In genomic region chr2:191724015-191724414, GRCh38 we compare ENCODE assay signal across 17 cellular contexts. TPM values are rescaled to one million over a fixed set of nuclear protein-coding genes. Genes with fewer than 3 reads are reported as not detected.
DNase-seq lines count a peak whose midpoint lies in the region; ATAC-seq and TF ChIP-seq lines count a peak whose summit lies in the region.
"Had no signal": no experiment of that assay in that cellular context is flagged by ENCODE, and none has a peak within 500 bp of the region (broad histone marks: within the 10 kb centered on the region; RNA-seq: fewer than 3 reads in every experiment).

No MANE protein-coding gene starts in this region.

- H3K4me3 Mint-ChIP-seq in naive B cell = no peak overlapping the region
- no peak overlapping the region for H3K4me3 Mint-ChIP-seq in CD8-positive, alpha-beta T cell
- no peak overlapping the region for H3K4me3 Mint-ChIP-seq in activated T-cell treated with anti-CD3 and anti-CD28 coated beads, Interleukin-2, amount 50 U/mL, for 4 hours
- H3K4me3 Mint-ChIP-seq: immature natural killer cell; T-helper 1 cell treated with Interleukin-12 subunit alpha and Interleukin-12 subunit beta and Interleukin-4 antibody, amounts not matched to agents 30 μg/mL and 1 μg/mL, for 36 hours; type B pancreatic cell had no signal

- POLR2A ChIA-PET in CD8-positive, alpha-beta T cell (lab: Charles Lee) = interaction anchor here (1.9 kb wide), 1 partner anchor 14 kb away, joined by 5 read pairs; no protein-coding TSS in a partner anchor

- no peak overlapping the region for H3K27ac ChIP-seq in CD8-positive, alpha-beta T cell (ENCODE audit: low read depth, low read length)
- H3K27ac ChIP-seq in dorsolateral prefrontal cortex = no peak overlapping the region
- H3K27ac ChIP-seq: ascending aorta, pancreas had no signal

- no peaks in the 10 kb centered on the region for H3K27me3 ChIP-seq in CD8-positive, alpha-beta T cell (ENCODE audit: insufficient read depth, low read length)
- H3K27me3 ChIP-seq in dorsolateral prefrontal cortex = no peaks in the 10 kb centered on the region
- H3K27me3 ChIP-seq: ascending aorta, pancreas had no signal

- intact Hi-C loops in CD8-positive, alpha-beta T cell (cut with DNase I, micrococcal nuclease) = no loop called here
- intact Hi-C loops in dorsolateral prefrontal cortex (cut with DNase I) = no loop called here

- H3K4me1 Mint-ChIP-seq in naive B cell = no peaks in the 10 kb centered on the region
- no peaks in the 10 kb centered on the region for H3K4me1 Mint-ChIP-seq in CD8-positive, alpha-beta T cell (ENCODE audit: low read depth)
- H3K4me1 Mint-ChIP-seq in activated T-cell treated with anti-CD3 and anti-CD28 coated beads, Interleukin-2, amount 50 U/mL, for 4 hours (ENCODE audit: low read depth) = no peaks in the 10 kb centered on the region
- H3K4me1 Mint-ChIP-seq: immature natural killer cell had no signal

- H3K27me3 Mint-ChIP-seq in naive B cell = no peaks in the 10 kb centered on the region
- H3K27me3 Mint-ChIP-seq in CD8-positive, alpha-beta T cell (ENCODE audit: low read depth) = peaks cover 5% of the 10 kb centered on the region
- no peaks in the 10 kb centered on the region for H3K27me3 Mint-ChIP-seq in activated T-cell treated with anti-CD3 and anti-CD28 coated beads, Interleukin-2, amount 50 U/mL, for 4 hours (ENCODE audit: low read depth)
- H3K27me3 Mint-ChIP-seq: type B pancreatic cell had no signal

- no peak for TF ChIP-seq CTCF in CD8-positive, alpha-beta T cell (IDR thresholded peaks at IDR 0.05)
- no peak for TF ChIP-seq CTCF in dorsolateral prefrontal cortex (IDR thresholded peaks at IDR 0.05 in 54 of 56, conservative IDR thresholded peaks at IDR 0.05 in 2 of 56; ENCODE audit: low read depth in 1 of 56, partially characterized antibody in 56 of 56)

- H3K4me1 ChIP-seq in CD8-positive, alpha-beta T cell (ENCODE audit: insufficient read depth, low read length) = no peaks in the 10 kb centered on the region
- H3K4me1 ChIP-seq: ascending aorta, pancreas had no signal

- no peaks in the 10 kb centered on the region for H3K36me3 ChIP-seq in CD8-positive, alpha-beta T cell (ENCODE audit: insufficient read depth, low read length)
- H3K36me3 ChIP-seq: ascending aorta, pancreas had no signal

- DNase-seq in NCI-H1105 treated with DMSO at 0.1 percent for 48 hours (lab: John Stamatoyannopoulos, UW) = peak; percentile 2
- DNase-seq in NCI-H1105 (lab: John Stamatoyannopoulos, UW) = no peak
- peak; percentile 21 for DNase-seq in naive B cell
- DNase-seq in CD8-positive, alpha-beta T cell = no peak
- no peak for DNase-seq in dorsolateral prefrontal cortex
- DNase-seq in activated T-cell treated with anti-CD3 and anti-CD28 coated beads, Interleukin-2, amount 50 U/mL, for 4 hours = no peak
- DNase-seq: Calu3; immature natural killer cell; midbrain; pancreas; stimulated activated CD4-positive, alpha-beta T cell treated with anti-CD3 and anti-CD28 coated beads, Interleukin-12 subunit alpha, Interleukin-12 subunit beta, amount 100 ng/mL, for 4 hours had no signal

- no peak overlapping the region for H3K27ac Mint-ChIP-seq in naive B cell
- H3K27ac Mint-ChIP-seq in CD8-positive, alpha-beta T cell = no peak overlapping the region
- H3K27ac Mint-ChIP-seq: activated T-helper 2 cell treated with anti-CD3 and anti-CD28 coated beads, Interferon-gamma antibody, Interleukin-2, Interleukin-4, amounts not matched to agents 10 μg/mL and 5 μg/mL and 100 μg/mL, durations not matched to agents 14 hours and 24 hours and 36 hours; immature natural killer cell; T-helper 1 cell treated with Interleukin-12 subunit alpha and Interleukin-12 subunit beta and Interleukin-4 antibody, amounts not matched to agents 30 μg/mL and 1 μg/mL, for 36 hours; type B pancreatic cell had no signal

- H3K9me3 Mint-ChIP-seq in naive B cell = no peaks in the 10 kb centered on the region
- no peaks in the 10 kb centered on the region for H3K9me3 Mint-ChIP-seq in CD8-positive, alpha-beta T cell
- H3K9me3 Mint-ChIP-seq in activated T-cell treated with anti-CD3 and anti-CD28 coated beads, Interleukin-2, amount 50 U/mL, for 4 hours = no peaks in the 10 kb centered on the region
- H3K9me3 Mint-ChIP-seq: activated T-helper 2 cell treated with anti-CD3 and anti-CD28 coated beads, Interferon-gamma antibody, Interleukin-2, Interleukin-4, amounts not matched to agents 10 μg/mL and 5 μg/mL and 100 μg/mL, durations not matched to agents 14 hours and 24 hours and 36 hours; immature natural killer cell; T-helper 1 cell treated with Interleukin-12 subunit alpha and Interleukin-12 subunit beta and Interleukin-4 antibody, amounts not matched to agents 30 μg/mL and 1 μg/mL, for 36 hours; type B pancreatic cell had no signal

- no peak overlapping the region for H3K4me3 ChIP-seq in CD8-positive, alpha-beta T cell (ENCODE audit: low read depth, low read length)
- H3K4me3 ChIP-seq in dorsolateral prefrontal cortex = no peak overlapping the region
- H3K4me3 ChIP-seq: ascending aorta, pancreas had no signal

- H3K9me3 ChIP-seq in CD8-positive, alpha-beta T cell (ENCODE audit: low read length) = no peaks in the 10 kb centered on the region
- H3K9me3 ChIP-seq: ascending aorta, pancreas had no signal

- CTCF ChIA-PET in CD8-positive, alpha-beta T cell (lab: Charles Lee) = no interaction called here

- no peaks in the 10 kb centered on the region for H3K36me3 Mint-ChIP-seq in naive B cell
- H3K36me3 Mint-ChIP-seq in CD8-positive, alpha-beta T cell = no peaks in the 10 kb centered on the region
- peaks cover 1% of the 10 kb centered on the region for H3K36me3 Mint-ChIP-seq in activated T-cell treated with anti-CD3 and anti-CD28 coated beads, Interleukin-2, amount 50 U/mL, for 4 hours (ENCODE audit: insufficient read depth)
- H3K36me3 Mint-ChIP-seq: immature natural killer cell, type B pancreatic cell had no signal

- ATAC-seq in HG02588 (IDR thresholded peaks at IDR 0.05; ENCODE audit: unreplicated experiment) (peak; percentile 55), HG03442 (IDR thresholded peaks at IDR 0.05; ENCODE audit: unreplicated experiment) (peak; percentile 74), naive B cell (ENCODE audit: low read depth in 2 of 2) (peak; percentile 88 to 91)
- no peak for ATAC-seq in CD8-positive, alpha-beta T cell
- ATAC-seq in activated T-cell treated with anti-CD3 and anti-CD28 coated beads, Interleukin-2, amount 50 U/mL, for 4 hours = no peak

RNA-seq across cellular contexts. Expression of gene NABP1, which starts 46.1 kb away (rescaled TPM):
- 1 to 10 TPM; 2.1 to 8.0 (median 4.8) TPM for polyA plus RNA-seq in naive B cell (ENCODE audit: low read depth in 6 of 6)
- total RNA-seq in CD8-positive, alpha-beta T cell = 10 to 100 TPM; 17.5 to 21.1 TPM
- total RNA-seq in dorsolateral prefrontal cortex = 10 to 100 TPM in 15 of 120 experiments, 1 to 10 TPM in 105; 3.6 to 18.7 (median 7.0) TPM
- total RNA-seq in activated T-cell treated with anti-CD3 and anti-CD28 coated beads, Interleukin-2, amount 50 U/mL, for 4 hours = 10 to 100 TPM; 47.8 to 55.3 (median 52.2) TPM

Comparison
In these comparisons a context has a peak if more than half of its experiments do, and no peak if none do; other contexts are left out.
1. DNase-seq: peak in NCI-H1105 treated with DMSO at 0.1 percent for 48 hours (single experiment) and naive B cell (single experiment); none in NCI-H1105 (single experiment), CD8-positive, alpha-beta T cell (0 of 7), dorsolateral prefrontal cortex (0 of 10) and activated T-cell treated with anti-CD3 and anti-CD28 coated beads, Interleukin-2, amount 50 U/mL, for 4 hours (single experiment).
2. ATAC-seq: peak in HG02588 (single experiment), HG03442 (single experiment) and naive B cell (2 of 2); none in CD8-positive, alpha-beta T cell (single experiment) and activated T-cell treated with anti-CD3 and anti-CD28 coated beads, Interleukin-2, amount 50 U/mL, for 4 hours (0 of 2).